17 cellular contexts compared by ENCODE assay signal in genomic region chr5:181098642-181099452, GRCh38. TPM values are rescaled to one million over a fixed set of nuclear protein-coding genes. Genes with fewer than 3 reads are reported as not detected.
DNase-seq lines count a peak whose midpoint lies in the region; ATAC-seq, FAIRE-seq and TF ChIP-seq lines count a peak whose summit lies in the region.
"Had no signal": no experiment of that assay in that cellular context is flagged by ENCODE, and none has a peak within 500 bp of the region (broad histone marks: within the 10 kb centered on the region; RNA-seq: fewer than 3 reads in every experiment).

No MANE protein-coding gene starts in this region.

- H3K27me3 Mint-ChIP-seq in activated CD8-positive, alpha-beta memory T cell treated with anti-CD3 and anti-CD28 coated beads, Interleukin-2, amount 10 ng/mL, durations not matched to agents 7 days and 5 days: peaks cover 21% of the 10 kb centered on the region
- H3K27me3 Mint-ChIP-seq in T-cell (peaks cover 23 to 28% of the 10 kb centered on the region in 2 donors), nephron (ENCODE audit: low read depth) (peaks cover 40% of the 10 kb centered on the region)

- no peak for TF ChIP-seq CTCF in nephron (IDR thresholded peaks at IDR 0.05; ENCODE audit: unreplicated experiment in 3 of 3)
- no peak for TF ChIP-seq CTCF in psoas muscle (IDR thresholded peaks at IDR 0.05)

- no peaks in the 10 kb centered on the region for H3K4me1 ChIP-seq in psoas muscle
- H3K4me1 ChIP-seq: Peyer's patch had no signal

- intact Hi-C loops in psoas muscle (cut with DNase I): no loop called here

- peaks cover 6% of the 10 kb centered on the region for H3K4me1 Mint-ChIP-seq in activated CD8-positive, alpha-beta memory T cell treated with anti-CD3 and anti-CD28 coated beads, Interleukin-2, amount 10 ng/mL, durations not matched to agents 7 days and 5 days
- H3K4me1 Mint-ChIP-seq in T-cell (peaks cover 5 to 14% (median 14%) of the 10 kb centered on the region in 3 donors), nephron (peaks cover 7% of the 10 kb centered on the region)

- DNase-seq in activated CD8-positive, alpha-beta memory T cell treated with anti-CD3 and anti-CD28 coated beads, Interleukin-2, amount 50 U/mL, for 48 hours: peak; percentile 56
- no peak for DNase-seq in activated CD8-positive, alpha-beta memory T cell treated with anti-CD3 and anti-CD28 coated beads, Interleukin-2, amount 10 ng/mL, durations not matched to agents 7 days and 5 days
- DNase-seq in GM12891 (ENCODE audit: insufficient read length, low spot score) (no peak), T-cell (no peak), NCI-H69 (lab: John Stamatoyannopoulos, UW) (no peak), psoas muscle (no peak)
- DNase-seq: H7; NCI-H1930; NCI-H526 treated with DMSO at 0.1 percent for 48 hours; occipital lobe; stimulated activated CD4-positive, alpha-beta T cell treated with anti-CD3 and anti-CD28 coated beads, Interleukin-4, amount 100 ng/mL, for 1 hour; transverse colon had no signal

- no peaks in the 10 kb centered on the region for H3K36me3 ChIP-seq in psoas muscle (ENCODE audit: insufficient read depth in 1 of 2, low read depth in 1 of 2)
- H3K36me3 ChIP-seq: Peyer's patch, transverse colon had no signal

- no peaks in the 10 kb centered on the region for H3K9me3 Mint-ChIP-seq in activated CD8-positive, alpha-beta memory T cell treated with anti-CD3 and anti-CD28 coated beads, Interleukin-2, amount 10 ng/mL, durations not matched to agents 7 days and 5 days (ENCODE audit: low read depth)
- H3K9me3 Mint-ChIP-seq in T-cell (no peaks in the 10 kb centered on the region), nephron (no peaks in the 10 kb centered on the region)

- no peak for ATAC-seq in activated CD8-positive, alpha-beta memory T cell treated with anti-CD3 and anti-CD28 coated beads, Interleukin-2, amount 10 ng/mL, durations not matched to agents 7 days and 5 days
- peak in 1 of 4 experiments; percentile 19 for ATAC-seq in T-cell (replicated peaks in 1 of 4)
- no peak for ATAC-seq in HG03135 (IDR thresholded peaks at IDR 0.05; ENCODE audit: unreplicated experiment)
- ATAC-seq in psoas muscle: no peak
- ATAC-seq: activated CD4-positive, CD25-positive, alpha-beta regulatory T cell treated with anti-CD3 and anti-CD28 coated beads, Interleukin-2, amount 50 U/mL, for 24 hours had no signal

- FAIRE-seq in GM12891 (lab: Jason Lieb, UNC): no peak
- FAIRE-seq: colon had no signal

- WGBS in psoas muscle, 3 donors: 6 to 8% (median 7%) methylated on average over 15 to 20 of the region's 22 CpGs

- peaks cover 0 to 23% (median 11%) of the 10 kb centered on the region in 3 donors for H3K27me3 ChIP-seq in psoas muscle (ENCODE audit: insufficient read depth in 3 of 3, low read length in 2 of 3)
- H3K27me3 ChIP-seq: Peyer's patch had no signal

- no peak overlapping the region for H3K4me3 ChIP-seq in psoas muscle
- H3K4me3 ChIP-seq: Peyer's patch, transverse colon had no signal

- no peaks in the 10 kb centered on the region for H3K36me3 Mint-ChIP-seq in activated CD8-positive, alpha-beta memory T cell treated with anti-CD3 and anti-CD28 coated beads, Interleukin-2, amount 10 ng/mL, durations not matched to agents 7 days and 5 days
- H3K36me3 Mint-ChIP-seq in T-cell (no peaks in the 10 kb centered on the region), nephron (ENCODE audit: low read depth) (no peaks in the 10 kb centered on the region)

- H3K27ac ChIP-seq in psoas muscle: no peak overlapping the region
- H3K27ac ChIP-seq: Peyer's patch, transverse colon had no signal

- no peak for TF ChIP-seq POLR2A in GM12891 (IDR thresholded peaks at IDR 0.05; ENCODE audit: low read depth, low read length)

- CTCF ChIA-PET in activated CD8-positive, alpha-beta memory T cell treated with anti-CD3 and anti-CD28 coated beads, Interleukin-2, amount 10 ng/mL, durations not matched to agents 7 days and 5 days (lab: Charles Lee): no interaction called here
- CTCF ChIA-PET in T-cell (lab: Charles Lee): no interaction called here

- POLR2A ChIA-PET in T-cell (lab: Charles Lee): no interaction called here

- H3K4me3 Mint-ChIP-seq in activated CD8-positive, alpha-beta memory T cell treated with anti-CD3 and anti-CD28 coated beads, Interleukin-2, amount 10 ng/mL, durations not matched to agents 7 days and 5 days: no peak overlapping the region
- H3K4me3 Mint-ChIP-seq in T-cell: peak overlapping the region in 2 of 3 donors; percentile 9 to 48
- peak overlapping the region; percentile 27 to 58 (median 56) for H3K4me3 Mint-ChIP-seq in nephron

- no peaks in the 10 kb centered on the region for H3K9me3 ChIP-seq in psoas muscle
- H3K9me3 ChIP-seq: Peyer's patch, transverse colon had no signal

- H3K27ac Mint-ChIP-seq in activated CD8-positive, alpha-beta memory T cell treated with anti-CD3 and anti-CD28 coated beads, Interleukin-2, amount 10 ng/mL, durations not matched to agents 7 days and 5 days: no peak overlapping the region
- H3K27ac Mint-ChIP-seq in T-cell: peak overlapping the region in 1 of 2 donors; percentile 5
- H3K27ac Mint-ChIP-seq in nephron: no peak overlapping the region

TF ChIP-seq in GM12891, 5 proteins besides CTCF, POLR2A, EP300 and RAD21:
- TF ChIP-seq SPI1 (IDR thresholded peaks at IDR 0.05; ENCODE audit: low read depth, low read length) (0 out of 2 replicates have a peak, but pooled peaks have one; percentile 3), POU2F2 (IDR thresholded peaks at IDR 0.05; ENCODE audit: low read depth, low read length) (no peak)
TF ChIP-seq in GM12891: peak in this region for 1.

RNA-seq across cellular contexts. Expression of gene OR2V1, which starts 32.1 kb away (rescaled TPM):
- not detected for total RNA-seq in activated CD8-positive, alpha-beta memory T cell treated with anti-CD3 and anti-CD28 coated beads, Interleukin-2, amount 10 ng/mL, durations not matched to agents 7 days and 5 days
- polyA plus RNA-seq in GM12891 (2012; ENCODE audit: low read depth, missing spikeins): 0.17 TPM
- total RNA-seq in T-cell: not detected
- not detected for total RNA-seq in psoas muscle
- polyA plus RNA-seq in psoas muscle: not detected
- total RNA-seq: H7, occipital lobe, Peyer's patch, transverse colon had no signal

RNA-seq across cellular contexts. Expression of gene OR2V2, which starts 48.5 kb away (rescaled TPM):
- not detected for total RNA-seq in activated CD8-positive, alpha-beta memory T cell treated with anti-CD3 and anti-CD28 coated beads, Interleukin-2, amount 10 ng/mL, durations not matched to agents 7 days and 5 days
- polyA plus RNA-seq in GM12891 (2012; ENCODE audit: low read depth, missing spikeins): 0.06 TPM
- not detected for total RNA-seq in T-cell
- total RNA-seq in psoas muscle: not detected
- polyA plus RNA-seq in psoas muscle: not detected
- total RNA-seq: H7, occipital lobe, Peyer's patch, transverse colon had no signal

RNA-seq across cellular contexts. Expression of gene BTNL9, which starts 58.8 kb away (rescaled TPM):
- not detected for total RNA-seq in activated CD8-positive, alpha-beta memory T cell treated with anti-CD3 and anti-CD28 coated beads, Interleukin-2, amount 10 ng/mL, durations not matched to agents 7 days and 5 days
- 9.7 TPM for polyA plus RNA-seq in GM12891 (2012; ENCODE audit: low read depth, missing spikeins)
- total RNA-seq in T-cell: under 1 TPM in 3 of 5 donors, not detected in 2; 0.41 to 0.95 (median 0.66) TPM
- total RNA-seq in psoas muscle: 10 to 100 TPM; 10.4 to 22.8 (median 18.1) TPM
- polyA plus RNA-seq in psoas muscle: 10 to 100 TPM; 14.4 to 26.3 (median 20.0) TPM

Comparison
In these comparisons a context has a peak if more than half of its experiments do, and no peak if none do; other contexts are left out.
1. RNA of gene BTNL9, which starts 58.8 kb away (total RNA-seq): 10.4 to 22.8 TPM in psoas muscle; 0.41 to 0.95 TPM in T-cell and not detected in activated CD8-positive, alpha-beta memory T cell treated with anti-CD3 and anti-CD28 coated beads, Interleukin-2, amount 10 ng/mL, durations not matched to agents 7 days and 5 days; every median in the first group is over 4 times any median in the second.